Comparison of ENCODE assay signal across 8 cellular contexts in the genomic region with DNA sequence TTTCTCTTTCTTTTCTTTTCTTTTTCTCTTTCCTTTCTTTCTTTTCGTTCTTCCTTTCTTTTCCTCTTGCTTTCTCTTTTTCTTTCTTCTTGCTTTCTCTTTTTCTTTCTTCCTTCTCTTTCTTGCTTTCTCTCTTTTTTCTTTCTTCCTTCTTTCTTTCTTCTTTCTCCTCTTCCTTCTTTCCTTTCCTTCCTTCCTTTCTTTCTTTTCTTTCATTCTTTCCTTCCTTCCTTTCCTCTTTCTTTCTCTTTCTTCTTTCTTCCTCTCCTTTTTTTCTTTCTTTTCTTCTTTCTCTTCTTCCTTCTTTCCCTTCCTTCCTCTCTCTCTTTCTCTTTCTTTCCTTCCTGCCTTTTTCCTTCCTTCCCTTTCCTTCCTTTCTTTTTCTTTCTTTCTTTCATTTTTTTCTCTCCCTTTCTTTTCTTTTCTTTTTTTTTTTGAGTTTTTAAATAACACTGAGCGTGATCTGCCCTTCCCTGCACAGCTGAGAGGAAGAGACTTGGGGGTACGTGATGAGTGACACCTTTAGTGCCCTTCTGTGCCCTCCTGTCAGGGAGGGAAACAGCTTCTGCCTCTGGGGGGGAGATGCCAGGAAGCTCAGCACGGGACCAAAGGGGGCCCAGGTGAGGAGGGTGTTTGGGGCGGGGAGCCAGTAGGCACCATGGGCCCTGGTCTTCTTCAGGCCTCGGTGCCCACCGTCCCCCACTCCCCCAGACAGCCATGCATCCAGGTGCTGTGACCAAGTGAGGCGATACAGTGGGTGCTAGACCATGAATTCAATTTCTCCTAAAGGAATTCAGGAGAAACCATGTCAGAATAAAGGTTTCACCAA. TPM values are rescaled to one million over a fixed set of nuclear protein-coding genes. Genes with fewer than 3 reads are reported as not detected.
DNase-seq lines count a peak whose midpoint lies in the region; ATAC-seq and TF ChIP-seq lines count a peak whose summit lies in the region.

No MANE protein-coding gene starts in this region.

- no peaks in the 10 kb centered on the region for H3K4me1 ChIP-seq in gastrocnemius medialis

- intact Hi-C loops in gastrocnemius medialis (cut with DNase I; ENCODE audit: low total_unique reads) = no loop called here

- TF ChIP-seq POLR2A in gastrocnemius medialis (IDR thresholded peaks at IDR 0.05) = no peak

- H3K4me3 ChIP-seq in GM12865 (ENCODE audit: low read depth, low read length) = peak overlapping the region; percentile 46
- peak overlapping the region; percentile 82 for H3K4me3 ChIP-seq in SK-N-MC
- H3K4me3 ChIP-seq in fibroblast of pulmonary artery (replicated peaks; ENCODE audit: low read depth, low read length) = peak overlapping the region; percentile 57
- H3K4me3 ChIP-seq in gastrocnemius medialis = peak overlapping the region in 3 of 4 donors; percentile 52 to 56 (median 53)

- H3K27me3 ChIP-seq in gastrocnemius medialis = no peaks in the 10 kb centered on the region

- H3K27ac ChIP-seq in SK-N-MC (peak overlapping the region; percentile 29; the same call in 1 of the 2 replicates), gastrocnemius medialis (peak overlapping the region in 1 of 4 donors; percentile 15)

- in situ Hi-C loops in gastrocnemius medialis (cut with MboI; ENCODE audit: low sequenced_read_pairs in 4 of 4) = loop anchor here in 1 of 4 donors (25.0 kb wide), 3 partner anchors 96 to 471 kb away; a partner anchor contains a TSS

- no peaks in the 10 kb centered on the region for H3K36me3 ChIP-seq in SK-N-MC (ENCODE audit: insufficient read depth, low read length)
- H3K36me3 ChIP-seq in gastrocnemius medialis = no peaks in the 10 kb centered on the region

- DNase-seq in GM12865 (ENCODE audit: low read depth) = no peak
- DNase-seq in SK-N-MC (ENCODE audit: low read depth, low spot score) = no peak
- no peak for DNase-seq in fibroblast of pulmonary artery (ENCODE audit: low read depth)
- no peak for DNase-seq in gastrocnemius medialis
- no peak for DNase-seq in AG08396 (ENCODE audit: low spot score)
- DNase-seq in DMS53 treated with DMSO at 0.1 percent for 48 hours (lab: John Stamatoyannopoulos, UW; ENCODE audit: unreplicated experiment) = no peak
- DNase-seq in SK-N-DZ (ENCODE audit: low spot score) = no peak

- H3K9me3 ChIP-seq in SK-N-MC (ENCODE audit: low read depth, low read length) (no peaks in the 10 kb centered on the region), gastrocnemius medialis (no peaks in the 10 kb centered on the region)

- TF ChIP-seq CTCF in GM12865 (IDR thresholded peaks at IDR 0.05; ENCODE audit: insufficient read depth, low read depth, low read length, missing control alignments) (no peak), fibroblast of pulmonary artery (IDR thresholded peaks at IDR 0.05; ENCODE audit: low read length, missing control alignments) (no peak), gastrocnemius medialis (IDR thresholded peaks at IDR 0.05 in 4 of 5, conservative IDR thresholded peaks at IDR 0.05 in 1 of 5) (no peak)

- ATAC-seq in gastrocnemius medialis (no peak), HG03378 (IDR thresholded peaks at IDR 0.05; ENCODE audit: unreplicated experiment) (no peak)

- H3K9ac ChIP-seq in SK-N-MC (ENCODE audit: insufficient read length) = peak overlapping the region; percentile 75

RNA-seq across cellular contexts. Expression of a gene that starts 36.6 kb away (rescaled TPM):
- 10 to 100 TPM in 3 of 4 donors, 1 to 10 TPM in 1; 9.2 to 17.3 (median 12.2) TPM for total RNA-seq in gastrocnemius medialis
- 20.7 and 29.7 TPM in 2 replicates for polyA plus RNA-seq in SK-N-DZ (2014; cell fraction: cytosol; rRNA removed)
- 23.2 and 23.8 TPM in 2 replicates for polyA plus RNA-seq in SK-N-DZ (2014; cell fraction: nucleus; rRNA removed)
